8 cellular contexts compared by ENCODE assay signal in genomic region chr1:208456487-208456886, GRCh38.
"Had no signal": no experiment of that assay in that cellular context is flagged by ENCODE, and none has a peak within 500 bp of the region (broad histone marks: within the 10 kb centered on the region; RNA-seq: fewer than 3 reads in every experiment).

No MANE protein-coding gene starts in this region.

- H3K36me3 Mint-ChIP-seq: IgD-negative memory B cell had no signal

- H3K36me3 ChIP-seq: HAP-1 had no signal

- H3K4me1 Mint-ChIP-seq: GM23338, IgD-negative memory B cell had no signal

- H3K27ac Mint-ChIP-seq: GM23338, HFFc6, IgD-negative memory B cell had no signal

- H3K4me1 ChIP-seq: HAP-1 had no signal

- H3K4me2 ChIP-seq: GM23338 had no signal

- H3K9me3 ChIP-seq: HAP-1 had no signal

- H3K27ac ChIP-seq: HL-60 had no signal

- H3K9me3 Mint-ChIP-seq: GM23338, HFFc6 had no signal

- H3K4me3 Mint-ChIP-seq: GM23338, HFFc6, IgD-negative memory B cell had no signal

- H2AFZ ChIP-seq: GM23338 had no signal

- ATAC-seq: GM23338, HCT116 had no signal

- H3K4me3 ChIP-seq: GM23338, HAP-1 had no signal

- DNase-seq: H7, KG1 had no signal
